Comparison of ENCODE assay signal across 8 cellular contexts in the genomic region with DNA sequence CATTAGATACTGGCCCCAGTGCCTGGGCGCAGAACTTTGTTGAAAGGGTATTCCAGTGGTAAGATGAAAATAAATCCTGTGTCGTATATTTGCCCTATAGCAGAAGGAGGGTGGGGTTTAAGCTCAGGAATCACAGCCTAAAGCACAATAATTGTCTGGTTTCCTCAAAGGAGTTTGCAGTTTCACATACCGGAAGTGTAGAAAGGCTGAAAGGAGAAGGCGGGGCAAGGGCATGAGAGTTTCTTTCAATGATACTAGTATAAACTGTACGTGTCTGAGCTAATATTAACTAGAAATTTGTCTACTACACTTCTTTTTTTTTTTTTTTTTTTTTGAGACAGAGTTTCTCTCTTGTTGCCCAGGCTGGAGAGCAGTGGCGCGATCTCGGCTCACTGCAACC. TPM values are rescaled to one million over a fixed set of nuclear protein-coding genes. Genes with fewer than 3 reads are reported as not detected.
A peak's percentile ranks its signal among the peaks of the same experiment; 100 is the strongest.
DNase-seq lines count a peak whose midpoint lies in the region; ATAC-seq lines count a peak whose summit lies in the region.
"Not testable (repeated sequence)": the region's sequence is repeated elsewhere in the genome, so short reads cannot be mapped to it uniquely, and the experiment has no call there.

No MANE protein-coding gene starts in this region.

- peak overlapping the region in 1 of 8 donors; percentile 33 for H3K27ac Mint-ChIP-seq in CD8-positive, alpha-beta memory T cell
- H3K27ac Mint-ChIP-seq in T-cell, result not testable (repeated sequence)
- H3K27ac Mint-ChIP-seq in activated naive CD4-positive, alpha-beta T cell treated with anti-CD3 and anti-CD28 coated beads, Interleukin-2, amount 10 ng/mL, durations not matched to agents 7 days and 5 days, result peak overlapping the region; percentile 39
- peak overlapping the region in 5 of 6 donors; percentile 52 to 79 (median 67) for H3K27ac Mint-ChIP-seq in immature natural killer cell
- peak overlapping the region; percentile 35 for H3K27ac Mint-ChIP-seq in stimulated activated memory B cell treated with anti-CD40 and anti-IgM and Interleukin-4, amounts not matched to agents 10 μg/mL and 1 μg/mL and 100 μg/mL, for 72 hours

- H3K36me3 Mint-ChIP-seq in CD8-positive, alpha-beta memory T cell; T-cell; activated naive CD4-positive, alpha-beta T cell treated with anti-CD3 and anti-CD28 coated beads, Interleukin-2, amount 10 ng/mL, durations not matched to agents 7 days and 5 days; immature natural killer cell; stimulated activated memory B cell treated with anti-CD40 and anti-IgM and Interleukin-4, amounts not matched to agents 10 μg/mL and 1 μg/mL and 100 μg/mL, for 72 hours: not testable (repeated sequence)

- not testable (repeated sequence) for H3K27me3 ChIP-seq in CD8-positive, alpha-beta memory T cell (ENCODE audit: insufficient read depth, low read length, poor library complexity, severe bottlenecking)

- peak in 1 of 5 donors; percentile 17 for DNase-seq in CD8-positive, alpha-beta memory T cell
- DNase-seq in T-cell, result peak in 25 of 34 experiments; percentile 5 to 46 (median 15)
- DNase-seq in activated naive CD4-positive, alpha-beta T cell treated with anti-CD3 and anti-CD28 coated beads, Interleukin-2, amount 10 ng/mL, durations not matched to agents 7 days and 5 days, result peak; percentile 60
- peak in 2 of 3 donors; percentile 14 to 15 for DNase-seq in immature natural killer cell

- H3K4me1 ChIP-seq in CD8-positive, alpha-beta memory T cell (ENCODE audit: insufficient read depth, low read length), result not testable (repeated sequence)

- H3K4me3 ChIP-seq in CD8-positive, alpha-beta memory T cell (ENCODE audit: low read length), result not testable (repeated sequence)

- H3K4me1 Mint-ChIP-seq in CD8-positive, alpha-beta memory T cell, result not testable (repeated sequence)
- H3K4me1 Mint-ChIP-seq in T-cell (peaks cover 5 to 10% (median 8%) of the 10 kb centered on the region in 3 donors), immature natural killer cell (peaks cover 13 to 14% of the 10 kb centered on the region in 2 donors)
- H3K4me1 Mint-ChIP-seq in activated naive CD4-positive, alpha-beta T cell treated with anti-CD3 and anti-CD28 coated beads, Interleukin-2, amount 10 ng/mL, durations not matched to agents 7 days and 5 days, result peaks cover 28% of the 10 kb centered on the region
- peaks cover 22% of the 10 kb centered on the region for H3K4me1 Mint-ChIP-seq in stimulated activated memory B cell treated with anti-CD40 and anti-IgM and Interleukin-4, amounts not matched to agents 10 μg/mL and 1 μg/mL and 100 μg/mL, for 72 hours

- not testable (repeated sequence) for H3K27ac ChIP-seq in CD8-positive, alpha-beta memory T cell (ENCODE audit: low read depth, low read length)

- CTCF ChIA-PET in CD8-positive, alpha-beta memory T cell (lab: Charles Lee); activated naive CD4-positive, alpha-beta T cell treated with anti-CD3 and anti-CD28 coated beads, Interleukin-2, amount 10 ng/mL, durations not matched to agents 7 days and 5 days (lab: Charles Lee): not testable (repeated sequence)
- CTCF ChIA-PET in T-cell (lab: Charles Lee), result interaction anchor here in 1 of 2 donors (0.7 to 1.4 kb wide), 2 partner anchors 262 to 1483 kb away, joined by 4 to 5 read pairs; no protein-coding TSS in a partner anchor

- ATAC-seq in GM19372 (IDR thresholded peaks at IDR 0.05; ENCODE audit: low read depth, unreplicated experiment) (peak; percentile 47), HG02678 (IDR thresholded peaks at IDR 0.05; ENCODE audit: unreplicated experiment) (peak; percentile 65), HG03460 (IDR thresholded peaks at IDR 0.05; ENCODE audit: unreplicated experiment) (peak; percentile 64), T-cell (replicated peaks in 1 of 4) (peak; percentile 67 to 97 (median 78))
- ATAC-seq in stimulated activated memory B cell treated with anti-CD40 and anti-IgM and Interleukin-4, amounts not matched to agents 10 μg/mL and 1 μg/mL and 100 μg/mL, for 72 hours, result not testable (repeated sequence)

- POLR2A ChIA-PET in CD8-positive, alpha-beta memory T cell (lab: Charles Lee); T-cell (lab: Charles Lee): not testable (repeated sequence)

- peak overlapping the region in 4 of 7 donors; percentile 54 to 68 (median 59) for H3K4me3 Mint-ChIP-seq in CD8-positive, alpha-beta memory T cell
- H3K4me3 Mint-ChIP-seq in T-cell (peak overlapping the region in 2 of 3 donors; percentile 57 to 69), immature natural killer cell (peak overlapping the region; percentile 48 to 87 (median 79))
- peak overlapping the region; percentile 50 for H3K4me3 Mint-ChIP-seq in activated naive CD4-positive, alpha-beta T cell treated with anti-CD3 and anti-CD28 coated beads, Interleukin-2, amount 10 ng/mL, durations not matched to agents 7 days and 5 days
- H3K4me3 Mint-ChIP-seq in stimulated activated memory B cell treated with anti-CD40 and anti-IgM and Interleukin-4, amounts not matched to agents 10 μg/mL and 1 μg/mL and 100 μg/mL, for 72 hours, result peak overlapping the region; percentile 62

- H3K27me3 Mint-ChIP-seq in CD8-positive, alpha-beta memory T cell; T-cell; activated naive CD4-positive, alpha-beta T cell treated with anti-CD3 and anti-CD28 coated beads, Interleukin-2, amount 10 ng/mL, durations not matched to agents 7 days and 5 days; immature natural killer cell (ENCODE audit: low read depth in 3 of 3): not testable (repeated sequence)
- peaks cover 11% of the 10 kb centered on the region for H3K27me3 Mint-ChIP-seq in stimulated activated memory B cell treated with anti-CD40 and anti-IgM and Interleukin-4, amounts not matched to agents 10 μg/mL and 1 μg/mL and 100 μg/mL, for 72 hours

- H3K36me3 ChIP-seq in CD8-positive, alpha-beta memory T cell (ENCODE audit: insufficient read depth, low read length), result not testable (repeated sequence)

- not testable (repeated sequence) for H3K9me3 Mint-ChIP-seq in CD8-positive, alpha-beta memory T cell; T-cell; activated naive CD4-positive, alpha-beta T cell treated with anti-CD3 and anti-CD28 coated beads, Interleukin-2, amount 10 ng/mL, durations not matched to agents 7 days and 5 days; immature natural killer cell; stimulated activated memory B cell treated with anti-CD40 and anti-IgM and Interleukin-4, amounts not matched to agents 10 μg/mL and 1 μg/mL and 100 μg/mL, for 72 hours

- H3K9me3 ChIP-seq in CD8-positive, alpha-beta memory T cell (ENCODE audit: low read length), result not testable (repeated sequence)

RNA-seq across cellular contexts. Expression of a gene that starts 29.2 kb away (rescaled TPM):
- total RNA-seq in CD8-positive, alpha-beta memory T cell, result 10 to 100 TPM; 22.8 to 24.5 TPM
- polyA plus RNA-seq in CD8-positive, alpha-beta memory T cell, result not detected
- 1 to 10 TPM in 1 of 5 donors, under 1 TPM in 4; 0.59 to 1.0 (median 0.68) TPM for total RNA-seq in T-cell
- polyA plus RNA-seq in immature natural killer cell, result under 1 TPM in 2 of 3 donors, not detected in 1; 0.04 to 0.09 TPM

Comparison
In these comparisons a context has a peak if more than half of its experiments do, and no peak if none do; other contexts are left out.
1. RNA of a gene that starts 29.2 kb away (total RNA-seq): 22.8 to 24.5 TPM in CD8-positive, alpha-beta memory T cell; 0.59 to 1.0 TPM in T-cell; every median in the first group is over 10 times any median in the second.
2. Peak in every context shown above with its lines, with median percentiles within 50 percentile points of each other: H3K4me3 Mint-ChIP-seq.